16 cellular contexts compared by ENCODE assay signal in the genomic region with DNA sequence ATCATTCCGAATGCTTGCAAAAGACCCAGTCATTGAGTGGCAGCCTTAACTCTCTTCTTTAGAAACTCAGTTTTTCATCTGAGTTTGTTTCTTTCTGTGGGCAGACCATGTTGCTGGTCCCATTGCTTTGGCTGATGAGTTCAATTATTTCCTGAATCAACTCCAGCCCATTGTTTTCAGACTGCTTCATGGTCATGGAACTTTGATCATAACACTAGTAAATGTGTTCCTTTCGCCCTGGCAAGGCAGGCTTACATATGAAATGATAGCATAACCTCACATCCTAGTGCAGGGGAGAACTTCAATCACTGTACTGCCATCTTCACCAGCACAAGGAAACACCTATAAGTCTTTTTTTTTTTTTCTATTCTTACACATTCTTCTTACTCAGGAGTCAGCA. TPM values are rescaled to one million over a fixed set of nuclear protein-coding genes. Genes with fewer than 3 reads are reported as not detected.
DNase-seq lines count a peak whose midpoint lies in the region; ATAC-seq and TF ChIP-seq lines count a peak whose summit lies in the region.
"Had no signal": no experiment of that assay in that cellular context is flagged by ENCODE, and none has a peak within 500 bp of the region (broad histone marks: within the 10 kb centered on the region; RNA-seq: fewer than 3 reads in every experiment).

No MANE protein-coding gene starts in this region.

- no peaks in the 10 kb centered on the region for H3K36me3 ChIP-seq in tibial nerve
- H3K36me3 ChIP-seq: BLaER1 treated with 17β-estradiol and CSF1 and Interleukin-3, amounts not matched to agents 10 nM and 100 nM; HAP-1 had no signal

- peak overlapping the region; percentile 27 for H3K27ac Mint-ChIP-seq in stimulated activated naive CD8-positive, alpha-beta T cell treated with anti-CD3 and anti-CD28 coated beads, Interleukin-15, Interleukin-2, amounts not matched to agents 100 ng/mL and 50 ng/mL, for 24 hours
- no peak overlapping the region for H3K27ac Mint-ChIP-seq in stimulated activated naive CD8-positive, alpha-beta T cell treated with anti-CD3 and anti-CD28 coated beads, Interleukin-15, amount 100 ng/mL, for 72 hours
- H3K27ac Mint-ChIP-seq in naive B cell: peak overlapping the region; percentile 72 to 100 (median 100)
- H3K27ac Mint-ChIP-seq: CD4-positive, CD25-positive, alpha-beta regulatory T cell had no signal

- H3K4me1 ChIP-seq in tibial nerve: no peaks in the 10 kb centered on the region
- H3K4me1 ChIP-seq: HAP-1 had no signal

- no peak for TF ChIP-seq CTCF in tibial nerve (IDR thresholded peaks at IDR 0.05)

- ATAC-seq in stimulated activated naive CD8-positive, alpha-beta T cell treated with anti-CD3 and anti-CD28 coated beads, Interleukin-15, amount 100 ng/mL, for 72 hours: no peak
- ATAC-seq in naive B cell (ENCODE audit: low read depth in 2 of 2): no peak
- ATAC-seq: HepG2 had no signal

- peaks cover 13% of the 10 kb centered on the region for H3K9me3 Mint-ChIP-seq in stimulated activated naive CD8-positive, alpha-beta T cell treated with anti-CD3 and anti-CD28 coated beads, Interleukin-15, Interleukin-2, amounts not matched to agents 100 ng/mL and 50 ng/mL, for 24 hours
- peaks cover 0 to 17% of the 10 kb centered on the region in 2 donors for H3K9me3 Mint-ChIP-seq in stimulated activated naive CD8-positive, alpha-beta T cell treated with anti-CD3 and anti-CD28 coated beads, Interleukin-15, amount 100 ng/mL, for 72 hours
- H3K9me3 Mint-ChIP-seq in naive B cell: peaks cover 0 to 5% (median 0%) of the 10 kb centered on the region in 7 donors
- H3K9me3 Mint-ChIP-seq: CD8-positive, alpha-beta memory T cell had no signal

- H3K27me3 ChIP-seq in tibial nerve: no peaks in the 10 kb centered on the region
- H3K27me3 ChIP-seq: BLaER1 treated with 17β-estradiol and CSF1 and Interleukin-3, amounts not matched to agents 10 nM and 100 nM had no signal

- WGBS in tibial nerve, 2 donors: 86 to 88% methylated on average over 2 of the region's 2 CpGs

- DNase-seq in stimulated activated naive CD8-positive, alpha-beta T cell treated with anti-CD3 and anti-CD28 coated beads, Interleukin-15, amount 100 ng/mL, for 72 hours: no peak
- peak; percentile 40 to 57 for DNase-seq in dermis microvascular lymphatic vessel endothelial cell (ENCODE audit: low read depth in 2 of 2)
- DNase-seq in naive B cell: no peak
- no peak for DNase-seq in activated naive CD4-positive, alpha-beta T cell treated with Interleukin-2 at 50 U/mL for 16 hours
- no peak for DNase-seq in tibial nerve (ENCODE audit: low spot score in 2 of 2)
- no peak for DNase-seq in SK-N-DZ (ENCODE audit: low spot score)
- DNase-seq: 8988T; CD4-positive, CD25-positive, alpha-beta regulatory T cell; CD8-positive, alpha-beta memory T cell; COR-L47; GM23248 had no signal

- H3K27ac ChIP-seq in tibial nerve: no peak overlapping the region
- H3K27ac ChIP-seq: BLaER1 treated with 17β-estradiol and CSF1 and Interleukin-3, amounts not matched to agents 10 nM and 100 nM; GM23248 had no signal

- H3K4me3 ChIP-seq in tibial nerve: no peak overlapping the region
- H3K4me3 ChIP-seq: BLaER1 treated with 17β-estradiol and CSF1 and Interleukin-3, amounts not matched to agents 10 nM and 100 nM; GM23248; HAP-1 had no signal

- peaks cover 5% of the 10 kb centered on the region for H3K36me3 Mint-ChIP-seq in stimulated activated naive CD8-positive, alpha-beta T cell treated with anti-CD3 and anti-CD28 coated beads, Interleukin-15, Interleukin-2, amounts not matched to agents 100 ng/mL and 50 ng/mL, for 24 hours (ENCODE audit: low read depth)
- H3K36me3 Mint-ChIP-seq in naive B cell: no peaks in the 10 kb centered on the region
- H3K36me3 Mint-ChIP-seq: CD4-positive, CD25-positive, alpha-beta regulatory T cell; CD8-positive, alpha-beta memory T cell had no signal

- peaks cover 56% of the 10 kb centered on the region for H3K4me1 Mint-ChIP-seq in stimulated activated naive CD8-positive, alpha-beta T cell treated with anti-CD3 and anti-CD28 coated beads, Interleukin-15, Interleukin-2, amounts not matched to agents 100 ng/mL and 50 ng/mL, for 24 hours (ENCODE audit: low read depth)
- peaks cover 63% of the 10 kb centered on the region for H3K4me1 Mint-ChIP-seq in stimulated activated naive CD8-positive, alpha-beta T cell treated with anti-CD3 and anti-CD28 coated beads, Interleukin-15, amount 100 ng/mL, for 72 hours
- H3K4me1 Mint-ChIP-seq in naive B cell: peaks cover 42 to 47% (median 47%) of the 10 kb centered on the region in 3 donors

- no peak for TF ChIP-seq EP300 in tibial nerve (IDR thresholded peaks at IDR 0.05)

- no peaks in the 10 kb centered on the region for H3K27me3 Mint-ChIP-seq in stimulated activated naive CD8-positive, alpha-beta T cell treated with anti-CD3 and anti-CD28 coated beads, Interleukin-15, Interleukin-2, amounts not matched to agents 100 ng/mL and 50 ng/mL, for 24 hours
- H3K27me3 Mint-ChIP-seq in stimulated activated naive CD8-positive, alpha-beta T cell treated with anti-CD3 and anti-CD28 coated beads, Interleukin-15, amount 100 ng/mL, for 72 hours: no peaks in the 10 kb centered on the region
- H3K27me3 Mint-ChIP-seq in naive B cell: no peaks in the 10 kb centered on the region
- H3K27me3 Mint-ChIP-seq: B cell; CD4-positive, CD25-positive, alpha-beta regulatory T cell; CD8-positive, alpha-beta memory T cell had no signal

- no peak overlapping the region for H3K4me3 Mint-ChIP-seq in stimulated activated naive CD8-positive, alpha-beta T cell treated with anti-CD3 and anti-CD28 coated beads, Interleukin-15, Interleukin-2, amounts not matched to agents 100 ng/mL and 50 ng/mL, for 24 hours
- no peak overlapping the region for H3K4me3 Mint-ChIP-seq in stimulated activated naive CD8-positive, alpha-beta T cell treated with anti-CD3 and anti-CD28 coated beads, Interleukin-15, amount 100 ng/mL, for 72 hours
- H3K4me3 Mint-ChIP-seq in naive B cell: no peak overlapping the region
- H3K4me3 Mint-ChIP-seq: CD8-positive, alpha-beta memory T cell had no signal

- no peaks in the 10 kb centered on the region for H3K9me3 ChIP-seq in tibial nerve
- H3K9me3 ChIP-seq: HAP-1 had no signal

- TF ChIP-seq POLR2A in tibial nerve (IDR thresholded peaks at IDR 0.05): no peak

RNA-seq across cellular contexts. Expression of gene DUSP10, which starts 50.0 kb away (rescaled TPM):
- 2.6 and 7.8 TPM in 2 replicates for total RNA-seq in dermis microvascular lymphatic vessel endothelial cell
- polyA plus RNA-seq in naive B cell (ENCODE audit: low read depth in 6 of 6): 10 to 100 TPM in 3 of 6 donors, 1 to 10 TPM in 3; 2.7 to 23.1 (median 10.0) TPM
- 1 to 10 TPM; 3.8 to 7.3 (median 4.4) TPM for total RNA-seq in tibial nerve
- 1.9 and 2.7 TPM in 2 replicates for polyA plus RNA-seq in SK-N-DZ (2014; cell fraction: cytosol; rRNA removed)
- 1.8 and 2.9 TPM in 2 replicates for polyA plus RNA-seq in SK-N-DZ (2014; cell fraction: nucleus; rRNA removed)

Comparison
In these comparisons a context has a peak if more than half of its experiments do, and no peak if none do; other contexts are left out.
1. H3K27ac Mint-ChIP-seq: peak in stimulated activated naive CD8-positive, alpha-beta T cell treated with anti-CD3 and anti-CD28 coated beads, Interleukin-15, Interleukin-2, amounts not matched to agents 100 ng/mL and 50 ng/mL, for 24 hours (single experiment) and naive B cell (6 of 6); none in stimulated activated naive CD8-positive, alpha-beta T cell treated with anti-CD3 and anti-CD28 coated beads, Interleukin-15, amount 100 ng/mL, for 72 hours (0 of 2).
2. DNase-seq: peak in dermis microvascular lymphatic vessel endothelial cell (2 of 2); none in stimulated activated naive CD8-positive, alpha-beta T cell treated with anti-CD3 and anti-CD28 coated beads, Interleukin-15, amount 100 ng/mL, for 72 hours (0 of 2), naive B cell (single experiment), activated naive CD4-positive, alpha-beta T cell treated with Interleukin-2 at 50 U/mL for 16 hours (single experiment), tibial nerve (0 of 2) and SK-N-DZ (single experiment).